ENCODE assay signal across 8 cellular contexts in the genomic region with DNA sequence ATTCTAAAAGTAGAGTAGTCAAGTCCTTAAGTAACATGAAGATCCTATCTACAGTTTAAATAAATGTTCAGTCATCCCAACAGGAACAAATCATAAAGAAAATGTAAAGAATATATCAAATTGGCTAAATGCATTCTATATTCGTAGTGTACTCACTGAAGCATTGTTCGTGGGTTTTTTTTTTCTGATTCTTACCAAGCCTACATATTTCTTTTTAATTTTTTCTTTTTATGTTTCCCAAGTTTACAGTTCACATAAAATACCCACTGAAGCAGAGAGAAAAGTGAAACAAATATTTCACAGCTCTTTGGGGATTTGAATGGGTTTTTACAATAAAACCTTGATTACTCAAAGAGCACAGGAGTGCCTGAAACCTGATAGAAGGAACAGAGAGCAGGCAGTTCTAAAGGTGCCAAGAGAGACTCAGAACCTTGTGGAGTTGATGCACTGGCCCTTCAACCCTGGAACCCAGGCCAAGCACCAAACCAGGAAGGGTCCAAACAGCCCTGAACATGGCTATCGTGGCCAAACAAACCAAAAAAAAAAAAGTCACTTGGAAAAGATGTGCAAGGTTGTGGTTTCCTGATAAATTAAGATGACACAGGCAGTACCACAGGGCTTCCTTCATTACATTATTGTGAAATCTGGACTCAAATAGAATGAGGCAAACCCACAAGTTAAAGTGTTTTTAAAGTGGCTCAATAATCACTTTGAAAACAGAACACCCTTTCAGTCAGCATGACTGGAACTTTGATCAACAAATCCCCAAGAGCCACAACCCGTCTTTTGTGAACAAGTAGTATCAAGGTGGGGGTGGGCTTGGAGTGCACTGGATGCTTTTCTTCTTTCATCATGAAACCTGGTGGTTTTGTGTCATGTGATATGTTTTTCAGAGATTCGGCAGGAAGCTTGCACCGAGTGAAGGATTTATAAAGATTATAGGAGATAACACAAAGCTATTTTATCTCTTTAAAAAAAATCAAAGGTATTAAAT.
DNase-seq lines count a peak whose midpoint lies in the region; ATAC-seq and TF ChIP-seq lines count a peak whose summit lies in the region.

No MANE protein-coding gene starts in this region.

- no peak for TF ChIP-seq CTCF in fibroblast of lung (conservative IDR thresholded peaks at IDR 0.05 in 1 of 2, IDR thresholded peaks at IDR 0.05 in 1 of 2; ENCODE audit: low read depth in 1 of 2, low read length in 2 of 2)
- no peak for TF ChIP-seq CTCF in stomach (IDR thresholded peaks at IDR 0.05)
- no peak for TF ChIP-seq CTCF in OCI-LY7 (conservative IDR thresholded peaks at IDR 0.05; ENCODE audit: low read length)

- H3K36me3 ChIP-seq in fibroblast of lung (ENCODE audit: control insufficient read depth, insufficient read depth, low read length) (no peaks in the 10 kb centered on the region), stomach (no peaks in the 10 kb centered on the region), OCI-LY7 (ENCODE audit: insufficient read depth, low read length) (no peaks in the 10 kb centered on the region)

- WGBS in stomach, 5 donors: 44 to 60% (median 57%) methylated on average over 6 of the region's 6 CpGs

- H2AFZ ChIP-seq in fibroblast of lung (ENCODE audit: low read length) (no peak overlapping the region), OCI-LY7 (ENCODE audit: low read length) (no peak overlapping the region)

- H3K4me1 ChIP-seq in fibroblast of lung (ENCODE audit: control insufficient read depth, extremely low read depth, insufficient read depth, low read length) (peaks cover 6% of the 10 kb centered on the region), stomach (peaks cover 0 to 12% (median 0%) of the 10 kb centered on the region in 4 donors), OCI-LY7 (ENCODE audit: insufficient read depth, low read length, poor library complexity, severe bottlenecking) (no peaks in the 10 kb centered on the region)

- BruUV-seq in OCI-LY7 (replicated peaks; lab: Mats Ljungman, UMichigan): no TSS peak

- H4K20me1 ChIP-seq in fibroblast of lung (ENCODE audit: control insufficient read depth, extremely low read depth, insufficient read depth, low read length): no peaks in the 10 kb centered on the region
- no peaks in the 10 kb centered on the region for H4K20me1 ChIP-seq in OCI-LY7 (ENCODE audit: insufficient read depth, low read length)

- H3K4me3 ChIP-seq in fibroblast of lung (replicated peaks in 1 of 4; ENCODE audit: control extremely low read depth in 1 of 4, insufficient read depth in 1 of 4, low read depth in 3 of 4, low read length in 4 of 4) (no peak overlapping the region), stomach (no peak overlapping the region), OCI-LY7 (ENCODE audit: low read depth, low read length, poor library complexity, severe bottlenecking) (no peak overlapping the region)

- no peak overlapping the region for H3K27ac ChIP-seq in fibroblast of lung (ENCODE audit: insufficient read depth, low read length)
- H3K27ac ChIP-seq in stomach: no peak overlapping the region
- no peak overlapping the region for H3K27ac ChIP-seq in OCI-LY7 (ENCODE audit: low read depth, low read length, poor library complexity, severe bottlenecking)

- POLR2A ChIA-PET in OCI-LY7 (lab: Charles Lee): interaction anchor here (1.0 kb wide), 1 partner anchor 11 kb away, joined by 3 read pairs; no protein-coding TSS in a partner anchor

- peak; percentile 55 for ATAC-seq in HG02678 (IDR thresholded peaks at IDR 0.05; ENCODE audit: unreplicated experiment)

- TF ChIP-seq EP300 in stomach (IDR thresholded peaks at IDR 0.05): no peak

- H3K79me2 ChIP-seq in fibroblast of lung (ENCODE audit: control insufficient read depth, insufficient read depth, low read length): no peaks in the 10 kb centered on the region
- H3K79me2 ChIP-seq in OCI-LY7 (ENCODE audit: insufficient read depth, low read depth, low read length): no peaks in the 10 kb centered on the region

- H3K9me3 ChIP-seq in fibroblast of lung (ENCODE audit: control insufficient read depth, insufficient read depth, low read depth, low read length) (no peaks in the 10 kb centered on the region), stomach (no peaks in the 10 kb centered on the region), OCI-LY7 (ENCODE audit: low read length) (no peaks in the 10 kb centered on the region)

- H3K9me2 ChIP-seq in OCI-LY7 (ENCODE audit: insufficient read depth, low read length): no peaks in the 10 kb centered on the region

- TF ChIP-seq POLR2A in stomach (IDR thresholded peaks at IDR 0.05): no peak

- in situ Hi-C loops in SK-MEL-5 (cut with HindIII; ENCODE audit: low pct_unique_long_range_greater_than_20kb, low sequenced_read_pairs): no loop called here

- DNase-seq in EL (peak; percentile 67), SK-MEL-5 (ENCODE audit: low read depth, low spot score) (peak; percentile 96), fibroblast of lung (ENCODE audit: low read depth in 2 of 2) (peak; percentile 89 to 100), stomach (no peak), HPDE6-E6E7 (ENCODE audit: extremely low spot score) (no peak), OCI-LY7 (ENCODE audit: low spot score) (no peak)
- DNase-seq in stimulated activated CD4-positive, alpha-beta T cell treated with anti-CD3 and anti-CD28 coated beads, Interleukin-4, amount 100 ng/mL, for 24 hours: peak; percentile 14

- intact Hi-C loops in stomach (cut with DNase I; ENCODE audit: low total_unique reads) (no loop called here), OCI-LY7 (cut with micrococcal nuclease; ENCODE audit: unreplicated experiment) (no loop called here)

- H3K4me2 ChIP-seq in fibroblast of lung (ENCODE audit: extremely low read depth, insufficient read depth, low read length): no peak overlapping the region
- no peak overlapping the region for H3K4me2 ChIP-seq in OCI-LY7 (ENCODE audit: low read length)

- CTCF ChIA-PET in OCI-LY7 (lab: Charles Lee; ENCODE audit: unreplicated experiment): no interaction called here

- H3K27me3 ChIP-seq in fibroblast of lung (ENCODE audit: control insufficient read depth, insufficient read depth, low read length) (no peaks in the 10 kb centered on the region), stomach (no peaks in the 10 kb centered on the region)

- no peak overlapping the region for H3K9ac ChIP-seq in fibroblast of lung (ENCODE audit: insufficient read depth, low read length)

Comparison
In these comparisons a context has a peak if more than half of its experiments do, and no peak if none do; other contexts are left out.
1. DNase-seq: peak in EL (single experiment), SK-MEL-5 (single experiment), fibroblast of lung (2 of 2) and stimulated activated CD4-positive, alpha-beta T cell treated with anti-CD3 and anti-CD28 coated beads, Interleukin-4, amount 100 ng/mL, for 24 hours (single experiment); none in stomach (single experiment), HPDE6-E6E7 (single experiment) and OCI-LY7 (single experiment).